8 cellular contexts compared by ENCODE assay signal in genomic region chr14:105315941-105316562, GRCh38. TPM values are rescaled to one million over a fixed set of nuclear protein-coding genes. Genes with fewer than 3 reads are reported as not detected.
DNase-seq lines count a peak whose midpoint lies in the region; ATAC-seq and TF ChIP-seq lines count a peak whose summit lies in the region.

No MANE protein-coding gene starts in this region.

- no peak overlapping the region for H3K18ac ChIP-seq in mesendoderm (ENCODE audit: low read length)

- H2AFZ ChIP-seq in ACC112 (ENCODE audit: low read length, unreplicated experiment), result no peak overlapping the region

- H3K36me3 Mint-ChIP-seq in HFFc6 (ENCODE audit: low read depth), result no peaks in the 10 kb centered on the region

- no peak overlapping the region for H4K5ac ChIP-seq in mesendoderm (ENCODE audit: low read length)

- no peak overlapping the region for H4K8ac ChIP-seq in mesendoderm (ENCODE audit: low read depth, low read length)

- no peak overlapping the region for H2AK5ac ChIP-seq in mesendoderm (ENCODE audit: low read length)

- peak overlapping the region; percentile 58 for H3K56ac ChIP-seq in mesendoderm (ENCODE audit: low read length)

- H3K79me1 ChIP-seq in mesendoderm (ENCODE audit: low read length), result peaks cover 11% of the 10 kb centered on the region

- ATAC-seq in GM18502 (IDR thresholded peaks at IDR 0.05; ENCODE audit: poor library complexity, unreplicated experiment), result no peak

- peaks cover 34% of the 10 kb centered on the region for H3K4me1 Mint-ChIP-seq in HFFc6 (ENCODE audit: low read depth)

- no peaks in the 10 kb centered on the region for H3K27me3 ChIP-seq in ACC112 (ENCODE audit: insufficient read depth, low read length)
- H3K27me3 ChIP-seq in mesendoderm (ENCODE audit: insufficient read depth, low read length, poor library complexity), result no peaks in the 10 kb centered on the region

- peak overlapping the region; percentile 88 for H3K4me3 Mint-ChIP-seq in HFFc6

- H3K27ac ChIP-seq in ACC112 (ENCODE audit: low read depth, low read length) (no peak overlapping the region), mesendoderm (ENCODE audit: low read depth, low read length) (no peak overlapping the region)

- H3K4me3 ChIP-seq in ACC112 (ENCODE audit: low read depth, low read length) (peak overlapping the region; percentile 79), mesendoderm (ENCODE audit: low read length) (no peak overlapping the region)

- peak overlapping the region; percentile 23 for H3K9ac ChIP-seq in mesendoderm (ENCODE audit: low read length)

- H3K4me1 ChIP-seq in ACC112 (ENCODE audit: control insufficient read depth, insufficient read depth, low read length, unreplicated experiment) (peaks cover 20% of the 10 kb centered on the region), mesendoderm (ENCODE audit: control insufficient read depth, low read depth, low read length) (peaks cover 3% of the 10 kb centered on the region)

- no peaks in the 10 kb centered on the region; the same call in 1 of the 2 replicates for H3K27me3 Mint-ChIP-seq in HFFc6 (ENCODE audit: insufficient read depth)

- H3K36me3 ChIP-seq in ACC112 (ENCODE audit: insufficient read depth, low read length) (no peaks in the 10 kb centered on the region), mesendoderm (ENCODE audit: control insufficient read depth, insufficient read depth, low read length) (no peaks in the 10 kb centered on the region)

- no CpG with 5 or more reads among the region's 14 CpGs for WGBS in mesendoderm (ENCODE audit: extremely low coverage, insufficient coverage, low lambda C conversion rate)

- H2BK5ac ChIP-seq in mesendoderm (ENCODE audit: low read length), result no peak overlapping the region

- H3K27ac Mint-ChIP-seq in HFFc6, result peak overlapping the region; percentile 70; the same call in 1 of the 2 replicates

- peak overlapping the region; percentile 67 for H3K23ac ChIP-seq in mesendoderm (ENCODE audit: low read length)

- H3K4me2 ChIP-seq in mesendoderm (ENCODE audit: low read length), result peak overlapping the region; percentile 86

- H3K4ac ChIP-seq in mesendoderm (ENCODE audit: low read depth, low read length), result no peak overlapping the region

- no peak for TF ChIP-seq CTCF in HFFc6 (IDR thresholded peaks at IDR 0.05)

- DNase-seq in HFFc6 (no peak), astrocyte of the hippocampus (ENCODE audit: low read depth, low spot score) (peak; percentile 33), mesendoderm (no peak), NCI-H1048 (lab: John Stamatoyannopoulos, UW) (no peak), cerebellar nuclear complex (lab: John Stamatoyannopoulos, UW) (no peak)
- no peak for DNase-seq in NK-92 treated with Interleukin-12 subunit alpha and Interleukin-12 subunit beta, amount 100 ng/mL, for 24 hours (lab: John Stamatoyannopoulos, UW)

- H2BK15ac ChIP-seq in mesendoderm (replicated peaks; ENCODE audit: low read depth), result no peak overlapping the region

- no peak overlapping the region for H2BK120ac ChIP-seq in mesendoderm (ENCODE audit: low read depth, low read length)

- H3K79me2 ChIP-seq in ACC112 (ENCODE audit: control insufficient read depth, insufficient read depth, low read length, unreplicated experiment) (peaks cover 26% of the 10 kb centered on the region), mesendoderm (ENCODE audit: control insufficient read depth, insufficient read depth, low read length) (peaks cover 18% of the 10 kb centered on the region)

- H3K9me3 Mint-ChIP-seq in HFFc6, result no peaks in the 10 kb centered on the region

RNA-seq across cellular contexts. Expression of gene PACS2, which starts 1.5 kb away (rescaled TPM):
- 10 to 100 TPM; 33.5 to 38.5 (median 35.2) TPM for total RNA-seq in HFFc6 (2021; fragmentation: NEBNext Ultra II Directional; extraction: Animal tissue kit (Norgen Biotek cat#: 25700))
- polyA plus RNA-seq in mesendoderm (2013, experiment 1 of 2), result 22.8 TPM
- polyA plus RNA-seq in mesendoderm (2013, experiment 2 of 2), result 23.4 TPM

RNA-seq across cellular contexts. Expression of gene BRF1, which starts 15.3 kb away (rescaled TPM):
- total RNA-seq in HFFc6 (2021; fragmentation: NEBNext Ultra II Directional; extraction: Animal tissue kit (Norgen Biotek cat#: 25700)), result 10 to 100 TPM; 20.1 to 25.8 (median 21.8) TPM
- 7.2 TPM for polyA plus RNA-seq in mesendoderm (2013, experiment 1 of 2)
- polyA plus RNA-seq in mesendoderm (2013, experiment 2 of 2), result 7.2 TPM
